Comparison of ENCODE assay signal across 15 cellular contexts in the genomic region with DNA sequence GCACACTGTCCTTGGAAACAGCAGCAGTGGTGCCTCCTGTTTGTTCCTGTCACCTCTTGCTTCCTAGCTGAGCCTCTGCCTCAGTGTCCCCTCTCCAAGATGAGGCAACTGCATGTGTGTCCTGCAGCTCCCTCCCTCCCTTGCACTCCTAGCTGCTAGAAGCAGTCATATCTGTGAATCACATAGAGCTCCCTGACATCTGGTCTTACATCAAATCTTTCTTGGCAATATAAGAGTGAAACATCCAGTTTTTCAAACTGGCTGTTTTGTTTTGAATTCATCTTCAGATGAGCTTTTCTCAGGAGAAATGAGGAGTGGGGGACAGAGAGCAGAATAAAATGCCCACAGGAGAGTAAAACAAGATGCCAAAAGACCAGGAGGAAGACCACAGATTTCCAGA.
DNase-seq lines count a peak whose midpoint lies in the region; ATAC-seq and TF ChIP-seq lines count a peak whose summit lies in the region.
"Had no signal": no experiment of that assay in that cellular context is flagged by ENCODE, and none has a peak within 500 bp of the region (broad histone marks: within the 10 kb centered on the region; RNA-seq: fewer than 3 reads in every experiment).

No MANE protein-coding gene starts in this region.

- no peaks in the 10 kb centered on the region for H3K27me3 Mint-ChIP-seq in activated CD4-positive, alpha-beta T cell treated with anti-CD3 and anti-CD28 coated beads for 36 hours
- H3K27me3 Mint-ChIP-seq in type B pancreatic cell: no peaks in the 10 kb centered on the region
- no peaks in the 10 kb centered on the region for H3K27me3 Mint-ChIP-seq in stimulated activated naive B cell treated with anti-CD40 and anti-IgM and Interleukin-4, amounts not matched to agents 10 μg/mL and 1 μg/mL and 100 μg/mL, for 72 hours
- H3K27me3 Mint-ChIP-seq: CD4-positive, alpha-beta T cell had no signal

- intact Hi-C loops in activated CD4-positive, alpha-beta T cell treated with anti-CD3 and anti-CD28 coated beads for 36 hours (cut with DNase I, micrococcal nuclease): loop anchor here in 1 of 2 experiments (1.0 kb wide), 1 partner anchor 9 kb away; no protein-coding TSS in a partner anchor

- H3K4me3 Mint-ChIP-seq in activated CD4-positive, alpha-beta T cell treated with anti-CD3 and anti-CD28 coated beads for 36 hours: no peak overlapping the region
- peak overlapping the region; percentile 57 for H3K4me3 Mint-ChIP-seq in type B pancreatic cell
- no peak overlapping the region for H3K4me3 Mint-ChIP-seq in stimulated activated naive B cell treated with anti-CD40 and anti-IgM and Interleukin-4, amounts not matched to agents 10 μg/mL and 1 μg/mL and 100 μg/mL, for 72 hours
- H3K4me3 Mint-ChIP-seq: CD4-positive, alpha-beta T cell; H9 had no signal

- POLR2A ChIA-PET in activated CD4-positive, alpha-beta T cell treated with anti-CD3 and anti-CD28 coated beads for 36 hours (lab: Charles Lee): interaction anchor here (1.1 to 1.5 kb wide), 3 partner anchors 9 to 26 kb away, joined by 3 to 6 read pairs (median 5); no protein-coding TSS in a partner anchor

- peaks cover 28% of the 10 kb centered on the region for H3K36me3 Mint-ChIP-seq in activated CD4-positive, alpha-beta T cell treated with anti-CD3 and anti-CD28 coated beads for 36 hours (ENCODE audit: low read depth)
- H3K36me3 Mint-ChIP-seq in type B pancreatic cell: peaks cover 6% of the 10 kb centered on the region
- H3K36me3 Mint-ChIP-seq in stimulated activated naive B cell treated with anti-CD40 and anti-IgM and Interleukin-4, amounts not matched to agents 10 μg/mL and 1 μg/mL and 100 μg/mL, for 72 hours: peaks cover 7 to 10% of the 10 kb centered on the region in 2 donors

- peak; percentile 30 for ATAC-seq in activated CD4-positive, alpha-beta T cell treated with anti-CD3 and anti-CD28 coated beads for 36 hours
- peak; percentile 57 for ATAC-seq in SK-N-SH treated with all-trans-retinoic acid at 6 μM for 48 hours
- ATAC-seq in stimulated activated naive B cell treated with anti-CD40 and anti-IgM and Interleukin-4, amounts not matched to agents 10 μg/mL and 1 μg/mL and 100 μg/mL, for 72 hours (replicated peaks): no peak

- H3K27ac Mint-ChIP-seq in activated CD4-positive, alpha-beta T cell treated with anti-CD3 and anti-CD28 coated beads for 36 hours: peak overlapping the region; percentile 48
- peak overlapping the region; percentile 84 for H3K27ac Mint-ChIP-seq in type B pancreatic cell
- H3K27ac Mint-ChIP-seq in stimulated activated naive B cell treated with anti-CD40 and anti-IgM and Interleukin-4, amounts not matched to agents 10 μg/mL and 1 μg/mL and 100 μg/mL, for 72 hours: no peak overlapping the region
- H3K27ac Mint-ChIP-seq: CD4-positive, alpha-beta T cell; H9 had no signal

- CTCF ChIA-PET in activated CD4-positive, alpha-beta T cell treated with anti-CD3 and anti-CD28 coated beads for 36 hours (lab: Charles Lee): interaction anchor here (0.6 to 2.0 kb wide), 11 partner anchors 10 to 699 kb away, joined by 3 to 11 read pairs (median 4); no protein-coding TSS in a partner anchor

- no peak for DNase-seq in activated CD4-positive, alpha-beta T cell treated with anti-CD3 and anti-CD28 coated beads for 36 hours
- no peak for DNase-seq in activated CD4-positive, alpha-beta T cell treated with anti-CD3 and anti-CD28 coated beads for 1 hour
- DNase-seq in fibroblast of peridontal ligament (ENCODE audit: extremely low read depth): peak; percentile 74
- DNase-seq in type B pancreatic cell (ENCODE audit: extremely low spot score, unreplicated experiment): no peak
- DNase-seq in MV-4-11 (lab: John Stamatoyannopoulos, UW): no peak
- no peak for DNase-seq in germinal center (ENCODE audit: low spot score)
- DNase-seq in stimulated activated naive B cell treated with anti-CD40 and anti-IgM and Interleukin-4, amounts not matched to agents 10 μg/mL and 1 μg/mL and 100 μg/mL, for 72 hours: no peak
- DNase-seq: activated CD8-positive, alpha-beta memory T cell treated with anti-CD3 and anti-CD28 coated beads for 24 hours; activated effector memory CD4-positive, alpha-beta T cell treated with Interleukin-2 at 50 U/mL for 16 hours; CD4-positive, alpha-beta T cell; H9; left ventricle myocardium inferior; MM.1S; NCI-H2029 treated with DMSO at 0.1 percent for 48 hours had no signal

- no peak for TF ChIP-seq CTCF in type B pancreatic cell (conservative IDR thresholded peaks at IDR 0.05)

- H3K9me3 Mint-ChIP-seq in activated CD4-positive, alpha-beta T cell treated with anti-CD3 and anti-CD28 coated beads for 36 hours (ENCODE audit: low read depth): no peaks in the 10 kb centered on the region
- peaks cover 5% of the 10 kb centered on the region for H3K9me3 Mint-ChIP-seq in type B pancreatic cell
- no peaks in the 10 kb centered on the region for H3K9me3 Mint-ChIP-seq in stimulated activated naive B cell treated with anti-CD40 and anti-IgM and Interleukin-4, amounts not matched to agents 10 μg/mL and 1 μg/mL and 100 μg/mL, for 72 hours
- H3K9me3 Mint-ChIP-seq: CD4-positive, alpha-beta T cell; H9 had no signal

- H3K4me1 Mint-ChIP-seq in activated CD4-positive, alpha-beta T cell treated with anti-CD3 and anti-CD28 coated beads for 36 hours: peaks cover 33% of the 10 kb centered on the region
- H3K4me1 Mint-ChIP-seq in type B pancreatic cell (ENCODE audit: unreplicated experiment): peaks cover 30% of the 10 kb centered on the region
- H3K4me1 Mint-ChIP-seq in stimulated activated naive B cell treated with anti-CD40 and anti-IgM and Interleukin-4, amounts not matched to agents 10 μg/mL and 1 μg/mL and 100 μg/mL, for 72 hours: peaks cover 41 to 63% of the 10 kb centered on the region in 2 donors

TF ChIP-seq in SK-N-SH treated with all-trans-retinoic acid at 6 μM for 48 hours, 23 proteins besides CTCF, POLR2A, EP300 and RAD21:
- TF ChIP-seq TCF4 (CRISPR knock-in tag; IDR thresholded peaks at IDR 0.05; ENCODE audit: borderline replicate concordance) (no peak), BACH2 (CRISPR knock-in tag; IDR thresholded peaks at IDR 0.05; ENCODE audit: borderline replicate concordance) (no peak), PPARA (CRISPR knock-in tag; IDR thresholded peaks at IDR 0.05; ENCODE audit: borderline replicate concordance) (no peak)

Comparison
In these comparisons a context has a peak if more than half of its experiments do, and no peak if none do; other contexts are left out.
1. ATAC-seq: peak in activated CD4-positive, alpha-beta T cell treated with anti-CD3 and anti-CD28 coated beads for 36 hours (single experiment) and SK-N-SH treated with all-trans-retinoic acid at 6 μM for 48 hours (single experiment); none in stimulated activated naive B cell treated with anti-CD40 and anti-IgM and Interleukin-4, amounts not matched to agents 10 μg/mL and 1 μg/mL and 100 μg/mL, for 72 hours (0 of 2).